Comparison of ENCODE assay signal across 9 cellular contexts in genomic region chr19:15199652-15200574, GRCh38. TPM values are rescaled to one million over a fixed set of nuclear protein-coding genes. Genes with fewer than 3 reads are reported as not detected.
DNase-seq lines count a peak whose midpoint lies in the region; ATAC-seq and TF ChIP-seq lines count a peak whose summit lies in the region.
"Had no signal": no experiment of that assay in that cellular context is flagged by ENCODE, and none has a peak within 500 bp of the region (broad histone marks: within the 10 kb centered on the region; RNA-seq: fewer than 3 reads in every experiment).

No MANE protein-coding gene starts in this region.

- H3K9me3 Mint-ChIP-seq in endodermal cell, result no peaks in the 10 kb centered on the region
- no peaks in the 10 kb centered on the region for H3K9me3 Mint-ChIP-seq in nephron progenitor cell

- H3K4me3 Mint-ChIP-seq in endodermal cell (peak overlapping the region; percentile 66), nephron progenitor cell (peak overlapping the region; percentile 91)

- H3K27me3 ChIP-seq in MG63 (0 out of 2 replicates have a peak, but pooled peaks cover 5% of the 10 kb centered on the region), endodermal cell (ENCODE audit: control insufficient read depth, insufficient read depth, low read length, poor library complexity, severe bottlenecking) (no peaks in the 10 kb centered on the region)

- peak overlapping the region; percentile 75 for H3K9ac ChIP-seq in endodermal cell (ENCODE audit: extremely low read depth, low read length, poor library complexity, severe bottlenecking)

- H3K4me3 ChIP-seq in MG63 (peak overlapping the region; percentile 37), endodermal cell (ENCODE audit: low read length) (peak overlapping the region; percentile 88)

- H3K4me1 Mint-ChIP-seq in endodermal cell (peaks cover 7% of the 10 kb centered on the region), nephron progenitor cell (peaks cover 26% of the 10 kb centered on the region)

- H3K36me3 ChIP-seq in MG63 (no peaks in the 10 kb centered on the region), endodermal cell (ENCODE audit: control insufficient read depth, insufficient read depth, low read length) (peaks cover 24% of the 10 kb centered on the region)
- H3K36me3 ChIP-seq: neutrophil had no signal

- peak overlapping the region; percentile 64 for H3K27ac Mint-ChIP-seq in endodermal cell
- peak overlapping the region; percentile 81 for H3K27ac Mint-ChIP-seq in nephron progenitor cell

- peaks cover 6% of the 10 kb centered on the region for H3K27me3 Mint-ChIP-seq in endodermal cell (ENCODE audit: insufficient read depth)
- peaks cover 13% of the 10 kb centered on the region for H3K27me3 Mint-ChIP-seq in nephron progenitor cell (ENCODE audit: low read depth, poor library complexity)

- no peak for ATAC-seq in activated CD4-positive, CD25-positive, alpha-beta regulatory T cell treated with anti-CD3 and anti-CD28 coated beads, Interleukin-2, amount 50 U/mL, for 24 hours

- peak; percentile 77 for DNase-seq in AG20443 (ENCODE audit: low spot score)
- DNase-seq in MG63, result no peak
- DNase-seq in endodermal cell, result peak; percentile 91
- peak; percentile 88 for DNase-seq in nephron progenitor cell
- DNase-seq in NCI-H187 treated with DMSO at 0.1 percent for 48 hours (lab: John Stamatoyannopoulos, UW), result no peak
- no peak for DNase-seq in NCI-H510A treated with DMSO at 0.1 percent for 48 hours (lab: John Stamatoyannopoulos, UW)
- no peak for DNase-seq in DMS114 treated with DMSO at 0.1 percent for 48 hours (lab: John Stamatoyannopoulos, UW; ENCODE audit: unreplicated experiment)

- H3K27ac ChIP-seq in endodermal cell (ENCODE audit: low read depth, low read length), result peak overlapping the region; percentile 90
- H3K27ac ChIP-seq: neutrophil had no signal

- TF ChIP-seq CTCF in endodermal cell (conservative IDR thresholded peaks at IDR 0.05), result no peak
- TF ChIP-seq CTCF in nephron progenitor cell (IDR thresholded peaks at IDR 0.05), result no peak

- H3K36me3 Mint-ChIP-seq in endodermal cell (ENCODE audit: low read depth) (peaks cover 19% of the 10 kb centered on the region), nephron progenitor cell (ENCODE audit: low read depth) (peaks cover 19% of the 10 kb centered on the region)

- no peaks in the 10 kb centered on the region for H3K4me1 ChIP-seq in endodermal cell (ENCODE audit: control insufficient read depth, insufficient read depth, low read length)

- 4 to 13% methylated on average over 5 to 66 of the region's 83 CpGs for WGBS in endodermal cell (ENCODE audit: insufficient coverage in 1 of 2, insufficient read length in 1 of 2), 2 experiments

- H3K9me3 ChIP-seq in MG63 (no peaks in the 10 kb centered on the region), endodermal cell (ENCODE audit: control insufficient read depth, low read length) (no peaks in the 10 kb centered on the region)
- H3K9me3 ChIP-seq: neutrophil had no signal

RNA-seq across cellular contexts. Expression of gene NOTCH3, which starts 0.9 kb away (rescaled TPM):
- 0.44 and 0.56 TPM in 2 replicates for total RNA-seq in MG63 (2014; rRNA removed; shearing (Covaris generic); ENCODE audit: low replicate concordance)
- 100 to 1,000 TPM; 140 to 171 TPM for total RNA-seq in endodermal cell
- 176 TPM for polyA plus RNA-seq in endodermal cell (2013, experiment 1 of 2)
- polyA plus RNA-seq in endodermal cell (2013, experiment 2 of 2), result 186 TPM

RNA-seq across cellular contexts. Expression of gene EPHX3, which starts 32.3 kb away (rescaled TPM):
- total RNA-seq in MG63 (2014; rRNA removed; shearing (Covaris generic); ENCODE audit: low replicate concordance), result not detected in 2 replicates
- 10 to 100 TPM; 14.5 to 18.7 TPM for total RNA-seq in endodermal cell
- 5.4 TPM for polyA plus RNA-seq in endodermal cell (2013, experiment 1 of 2)
- polyA plus RNA-seq in endodermal cell (2013, experiment 2 of 2), result 4.5 TPM

Comparison
In these comparisons a context has a peak if more than half of its experiments do, and no peak if none do; other contexts are left out.
1. DNase-seq: peak in AG20443 (single experiment), endodermal cell (single experiment) and nephron progenitor cell (single experiment); none in MG63 (single experiment), NCI-H187 treated with DMSO at 0.1 percent for 48 hours (single experiment), NCI-H510A treated with DMSO at 0.1 percent for 48 hours (single experiment) and DMS114 treated with DMSO at 0.1 percent for 48 hours (single experiment).
2. RNA of gene NOTCH3, which starts 0.9 kb away (total RNA-seq): 140 to 171 TPM in endodermal cell; 0.44 to 0.56 TPM in MG63; every median in the first group is over 10 times any median in the second.
3. RNA of gene EPHX3, which starts 32.3 kb away (total RNA-seq): 14.5 to 18.7 TPM in endodermal cell; not detected in MG63; every median in the first group is over 10 times any median in the second.